24 cellular contexts compared by ENCODE assay signal in genomic region chr1:90411155-90411554, GRCh38.
DNase-seq lines count a peak whose midpoint lies in the region; ATAC-seq, FAIRE-seq and TF ChIP-seq lines count a peak whose summit lies in the region.
"Had no signal": no experiment of that assay in that cellular context is flagged by ENCODE, and none has a peak within 500 bp of the region (broad histone marks: within the 10 kb centered on the region; RNA-seq: fewer than 3 reads in every experiment).

No MANE protein-coding gene starts in this region.

- no TSS peak for BruUV-seq in HepG2 (replicated peaks; lab: Mats Ljungman, UMichigan)

- POLR2A ChIA-PET in HepG2 (lab: Yijun Ruan, JAX), result no interaction called here

- H3K27ac ChIP-seq in colonic mucosa (no peak overlapping the region), foreskin keratinocyte (no peak overlapping the region), HepG2 (ENCODE audit: extremely low read length, insufficient read depth, low read length) (no peak overlapping the region)
- H3K27ac ChIP-seq: HL-60 had no signal

- H3K9ac ChIP-seq in colonic mucosa (ENCODE audit: low read depth in 2 of 2, low read length in 2 of 2) (no peak overlapping the region), HepG2 (ENCODE audit: insufficient read depth, low read depth, low read length) (no peak overlapping the region)

- no peak overlapping the region for H3K4me2 ChIP-seq in HepG2 (ENCODE audit: low read depth, low read length)

- DNase-seq in colonic mucosa (peak; percentile 19), foreskin keratinocyte (no peak), mucosa of descending colon (no peak), chondrocyte (ENCODE audit: low spot score) (no peak), HepG2 (ENCODE audit: low spot score) (no peak), NCI-H2196 (lab: John Stamatoyannopoulos, UW; ENCODE audit: unreplicated experiment) (no peak)
- DNase-seq: ACHN; BE2C; C1 segment of cervical spinal cord; CD4-positive, CD25-positive, alpha-beta regulatory T cell; CD8-positive, alpha-beta memory T cell; COR-L47; GOT3; H7; HFFc6 had no signal

- no peak overlapping the region for H3K27ac Mint-ChIP-seq in chondrocyte (ENCODE audit: unreplicated experiment)
- H3K27ac Mint-ChIP-seq: CD4-positive, CD25-positive, alpha-beta regulatory T cell; CD8-positive, alpha-beta memory T cell; HFFc6; IgD-negative memory B cell had no signal

- 40% methylated on average over 3 of the region's 3 CpGs for WGBS in HepG2 (ENCODE audit: low lambda C conversion rate)

- H3K36me3 Mint-ChIP-seq in chondrocyte (ENCODE audit: low read depth), result no peaks in the 10 kb centered on the region
- H3K36me3 Mint-ChIP-seq: CD4-positive, CD25-positive, alpha-beta regulatory T cell; CD8-positive, alpha-beta memory T cell; IgD-negative memory B cell had no signal

- no peak for TF ChIP-seq POLR2A in HepG2 (IDR thresholded peaks at IDR 0.05; ENCODE audit: insufficient read depth in 1 of 2, low read depth in 2 of 2, low read length in 2 of 2)

- FAIRE-seq in HepG2 (lab: Jason Lieb, UNC), result no peak
- FAIRE-seq: A204.1, D721Med, G401.6, GM12892, GM18507, HTR-8/SVneo had no signal

- H3K4me1 Mint-ChIP-seq in chondrocyte (ENCODE audit: low read depth), result no peaks in the 10 kb centered on the region
- H3K4me1 Mint-ChIP-seq: CD4-positive, CD25-positive, alpha-beta regulatory T cell; CD8-positive, alpha-beta memory T cell; IgD-negative memory B cell had no signal

- no peaks in the 10 kb centered on the region for H3K27me3 ChIP-seq in colonic mucosa
- H3K27me3 ChIP-seq in foreskin keratinocyte, result peaks cover 10% of the 10 kb centered on the region
- no peaks in the 10 kb centered on the region for H3K27me3 ChIP-seq in HepG2 (ENCODE audit: control insufficient read depth in 1 of 2, insufficient read depth in 2 of 2, low read length in 2 of 2)
- H3K27me3 ChIP-seq: BE2C had no signal

- H4K20me1 ChIP-seq in HepG2 (ENCODE audit: insufficient read depth, low read length), result no peaks in the 10 kb centered on the region

- in situ Hi-C loops in HepG2 (cut with HindIII; ENCODE audit: extremely low pct_ligation_motif_present, low pct_unique_long_range_greater_than_20kb), result no loop called here

- H3K4me3 Mint-ChIP-seq in chondrocyte (ENCODE audit: unreplicated experiment), result no peak overlapping the region
- H3K4me3 Mint-ChIP-seq: CD4-positive, CD25-positive, alpha-beta regulatory T cell; CD8-positive, alpha-beta memory T cell; HFFc6; IgD-negative memory B cell had no signal

- no peaks in the 10 kb centered on the region for H3K9me3 ChIP-seq in colonic mucosa
- H3K9me3 ChIP-seq in mucosa of descending colon, result no peaks in the 10 kb centered on the region
- H3K9me3 ChIP-seq in HepG2 (ENCODE audit: low read length), result no peaks in the 10 kb centered on the region
- H3K9me3 ChIP-seq: BE2C had no signal

- peaks cover 13% of the 10 kb centered on the region for H3K9me3 Mint-ChIP-seq in chondrocyte (ENCODE audit: low read depth)
- H3K9me3 Mint-ChIP-seq: CD8-positive, alpha-beta memory T cell had no signal

- H3K4me3 ChIP-seq in colonic mucosa (no peak overlapping the region), mucosa of descending colon (no peak overlapping the region), HepG2 (replicated peaks in 1 of 3; ENCODE audit: insufficient read depth in 1 of 3, low read depth in 2 of 3, low read length in 3 of 3) (no peak overlapping the region)

- H3K27me3 Mint-ChIP-seq in chondrocyte (ENCODE audit: low read depth), result peaks cover 3% of the 10 kb centered on the region
- H3K27me3 Mint-ChIP-seq: CD4-positive, CD25-positive, alpha-beta regulatory T cell; CD8-positive, alpha-beta memory T cell; IgD-negative memory B cell had no signal

- intact Hi-C loops in colonic mucosa (cut with DNase I) (no loop called here), mucosa of descending colon (cut with DNase I, micrococcal nuclease) (no loop called here), HepG2 (cut with micrococcal nuclease; ENCODE audit: unreplicated experiment) (no loop called here)

- no peak overlapping the region for H2AFZ ChIP-seq in HepG2 (ENCODE audit: low read length)

- no peak for TF ChIP-seq RAD21 in HepG2 (CRISPR knock-in tag; IDR thresholded peaks at IDR 0.05)

- TF ChIP-seq EP300 in HepG2 (IDR thresholded peaks at IDR 0.05; ENCODE audit: low read depth in 2 of 2, low read length in 2 of 2) (no peak), HepG2 (CRISPR knock-in tag; IDR thresholded peaks at IDR 0.05; ENCODE audit: borderline replicate concordance) (no peak)

- H3K36me3 ChIP-seq in colonic mucosa, result no peaks in the 10 kb centered on the region
- H3K36me3 ChIP-seq in mucosa of descending colon (ENCODE audit: low read depth), result no peaks in the 10 kb centered on the region
- no peaks in the 10 kb centered on the region for H3K36me3 ChIP-seq in HepG2 (replicated peaks in 1 of 2; ENCODE audit: control insufficient read depth in 1 of 2, insufficient read depth in 2 of 2, low read length in 2 of 2)
- H3K36me3 ChIP-seq: BE2C had no signal

- peak; percentile 59 for ATAC-seq in foreskin keratinocyte
- ATAC-seq in mucosa of descending colon, result peak; percentile 91
- no peak for ATAC-seq in HepG2
- ATAC-seq: HCT116 had no signal

- H3K4me1 ChIP-seq in colonic mucosa (no peaks in the 10 kb centered on the region), foreskin keratinocyte (no peaks in the 10 kb centered on the region), mucosa of descending colon (ENCODE audit: low read depth) (no peaks in the 10 kb centered on the region), HepG2 (ENCODE audit: insufficient read depth, low read length) (no peaks in the 10 kb centered on the region)
- H3K4me1 ChIP-seq: BE2C had no signal

- CTCF ChIA-PET in HepG2 (lab: Yijun Ruan, JAX; ENCODE audit: low intra/inter-chr PET ratio, low total read pairs), result no interaction called here

- no peaks in the 10 kb centered on the region for H3K79me2 ChIP-seq in HepG2 (ENCODE audit: insufficient read depth, low read length)

- TF ChIP-seq CTCF in colonic mucosa (IDR thresholded peaks at IDR 0.05) (no peak), foreskin keratinocyte (conservative IDR thresholded peaks at IDR 0.05) (no peak), mucosa of descending colon (IDR thresholded peaks at IDR 0.05) (no peak), chondrocyte (IDR thresholded peaks at IDR 0.05) (no peak), HepG2 (CRISPR knock-in tag; IDR thresholded peaks at IDR 0.05) (no peak)

TF ChIP-seq in HepG2, 621 proteins besides CTCF, POLR2A, EP300 and RAD21:
- TF ChIP-seq ZNF136 (CRISPR knock-in tag; IDR thresholded peaks at IDR 0.05; ENCODE audit: low read depth), result no peak
- TF ChIP-seq ZNF713 (CRISPR knock-in tag; IDR thresholded peaks at IDR 0.05), result no peak
- no peak for TF ChIP-seq IKZF4 (CRISPR knock-in tag; IDR thresholded peaks at IDR 0.05; ENCODE audit: borderline replicate concordance, low read depth, not compliant biosample characterization)
- TF ChIP-seq LCORL (IDR thresholded peaks at IDR 0.05), result no peak
- TF ChIP-seq LCORL (CRISPR knock-in tag; IDR thresholded peaks at IDR 0.05), result no peak
TF ChIP-seq in HepG2: peak in this region for 0.
